ENCODE assay signal across 8 cellular contexts in genomic region chr1:100187912-100188311, GRCh38. TPM values are rescaled to one million over a fixed set of nuclear protein-coding genes. Genes with fewer than 3 reads are reported as not detected.
DNase-seq lines count a peak whose midpoint lies in the region; ATAC-seq and TF ChIP-seq lines count a peak whose summit lies in the region.

No MANE protein-coding gene starts in this region.

- H3K27ac ChIP-seq in esophagus squamous epithelium = peak overlapping the region in 1 of 4 donors; percentile 1

- H3K4me3 ChIP-seq in esophagus squamous epithelium = no peak overlapping the region

- H3K27me3 ChIP-seq in esophagus squamous epithelium = no peaks in the 10 kb centered on the region

- no peak for TF ChIP-seq CTCF in esophagus squamous epithelium (IDR thresholded peaks at IDR 0.05)

- WGBS in esophagus squamous epithelium, 2 donors = 50 to 62% methylated on average over 3 of the region's 3 CpGs

- no peak for ATAC-seq in GM19351 (IDR thresholded peaks at IDR 0.05; ENCODE audit: unreplicated experiment)

- H3K36me3 ChIP-seq in esophagus squamous epithelium = peaks cover 0 to 12% (median 0%) of the 10 kb centered on the region in 3 donors

- intact Hi-C loops in esophagus squamous epithelium (cut with DNase I) = no loop called here

- H3K4me1 ChIP-seq in esophagus squamous epithelium = peaks cover 0 to 18% (median 10%) of the 10 kb centered on the region in 3 donors

- H3K9me3 ChIP-seq in esophagus squamous epithelium = no peaks in the 10 kb centered on the region

- no peak for TF ChIP-seq POLR2A in esophagus squamous epithelium (IDR thresholded peaks at IDR 0.05)

- DNase-seq in AML-193 (lab: John Stamatoyannopoulos, UW) = peak; percentile 4 to 15
- peak; percentile 8 to 69 for DNase-seq in NCI-H446 (lab: John Stamatoyannopoulos, UW)
- DNase-seq in fibroblast of peridontal ligament (ENCODE audit: extremely low read depth) = peak; percentile 52
- peak; percentile 41 for DNase-seq in midbrain (lab: John Stamatoyannopoulos, UW)
- DNase-seq in SHP77 treated with DMSO at 0.1 percent for 48 hours (lab: John Stamatoyannopoulos, UW) = no peak
- no peak for DNase-seq in esophagus squamous epithelium (lab: John Stamatoyannopoulos, UW)
- DNase-seq in T-helper 2 cell = no peak

RNA-seq across cellular contexts. Expression of gene LRRC39, which starts 9.9 kb away (rescaled TPM):
- total RNA-seq in esophagus squamous epithelium = under 1 TPM in 2 of 4 donors, not detected in 2; 0.18 to 0.57 TPM

RNA-seq across cellular contexts. Expression of gene TRMT13, which starts 54.9 kb away (rescaled TPM):
- total RNA-seq in esophagus squamous epithelium = 10 to 100 TPM in 2 of 4 donors, 1 to 10 TPM in 2; 7.8 to 28.8 (median 11.8) TPM

RNA-seq across cellular contexts. Expression of gene SASS6, which starts 55.2 kb away (rescaled TPM):
- total RNA-seq in esophagus squamous epithelium = 1 to 10 TPM; 1.9 to 6.8 (median 3.8) TPM

Comparison
In these comparisons a context has a peak if more than half of its experiments do, and no peak if none do; other contexts are left out.
1. DNase-seq: peak in AML-193 (2 of 2), NCI-H446 (2 of 2), fibroblast of peridontal ligament (single experiment) and midbrain (single experiment); none in SHP77 treated with DMSO at 0.1 percent for 48 hours (single experiment), esophagus squamous epithelium (single experiment) and T-helper 2 cell (0 of 5).